30 cellular contexts compared by ENCODE assay signal in genomic region chr6:1716845-1717244, GRCh38.
"Had no signal": no experiment of that assay in that cellular context is flagged by ENCODE, and none has a peak within 500 bp of the region (broad histone marks: within the 10 kb centered on the region; RNA-seq: fewer than 3 reads in every experiment).

No MANE protein-coding gene starts in this region.

- H3K27ac Mint-ChIP-seq: activated CD4-positive, alpha-beta T cell treated with anti-CD3 and anti-CD28 coated beads for 36 hours; activated CD4-positive, alpha-beta T cell treated with anti-CD3 and anti-CD28 coated beads, Interleukin-2, amount 10 ng/mL, durations not matched to agents 7 days and 5 days; activated CD8-positive, alpha-beta T cell treated with anti-CD3 and anti-CD28 coated beads, Interleukin-2, amount 10 ng/mL, durations not matched to agents 7 days and 5 days; activated naive CD4-positive, alpha-beta T cell treated with anti-CD3 and anti-CD28 coated beads, Interleukin-2, amount 50 U/mL, for 24 hours; activated naive CD8-positive, alpha-beta T cell treated with anti-CD3 and anti-CD28 coated beads, Interleukin-2, amount 10 ng/mL, durations not matched to agents 7 days and 5 days; activated T-cell treated with anti-CD3 and anti-CD28 coated beads, Interleukin-2, amount 50 U/mL, for 24 hours; activated T-helper 2 cell treated with anti-CD3 and anti-CD28 coated beads, Interferon-gamma antibody, Interleukin-2, Interleukin-4, amounts not matched to agents 10 μg/mL and 5 μg/mL and 100 μg/mL, durations not matched to agents 14 hours and 24 hours and 36 hours; T-helper 1 cell treated with Interleukin-12 subunit alpha and Interleukin-12 subunit beta and Interleukin-4 antibody, amounts not matched to agents 30 μg/mL and 1 μg/mL, for 36 hours; T-helper 2 cell treated with Interferon-gamma antibody and Interleukin-4, amounts not matched to agents 5 μg/mL and 100 μg/mL, for 36 hours; WTC11 had no signal

- H3K27me3 Mint-ChIP-seq: activated CD4-positive, alpha-beta T cell treated with anti-CD3 and anti-CD28 coated beads for 36 hours; activated CD4-positive, alpha-beta T cell treated with anti-CD3 and anti-CD28 coated beads, Interleukin-2, amount 10 ng/mL, durations not matched to agents 7 days and 5 days; activated naive CD4-positive, alpha-beta T cell treated with anti-CD3 and anti-CD28 coated beads, Interleukin-2, amount 50 U/mL, for 24 hours; activated naive CD8-positive, alpha-beta T cell treated with anti-CD3 and anti-CD28 coated beads, Interleukin-2, amount 10 ng/mL, durations not matched to agents 7 days and 5 days; activated T-cell treated with anti-CD3 and anti-CD28 coated beads, Interleukin-2, amount 50 U/mL, for 24 hours had no signal

- H3K4me2 ChIP-seq: KMS-11, SK-N-SH had no signal

- H3K4me3 Mint-ChIP-seq: activated CD4-positive, alpha-beta T cell treated with anti-CD3 and anti-CD28 coated beads for 36 hours; activated CD4-positive, alpha-beta T cell treated with anti-CD3 and anti-CD28 coated beads, Interleukin-2, amount 10 ng/mL, durations not matched to agents 7 days and 5 days; activated CD8-positive, alpha-beta T cell treated with anti-CD3 and anti-CD28 coated beads, Interleukin-2, amount 10 ng/mL, durations not matched to agents 7 days and 5 days; activated naive CD4-positive, alpha-beta T cell treated with anti-CD3 and anti-CD28 coated beads, Interleukin-2, amount 50 U/mL, for 24 hours; activated naive CD8-positive, alpha-beta T cell treated with anti-CD3 and anti-CD28 coated beads, Interleukin-2, amount 10 ng/mL, durations not matched to agents 7 days and 5 days; activated T-cell treated with anti-CD3 and anti-CD28 coated beads, Interleukin-2, amount 50 U/mL, for 24 hours; T-helper 1 cell treated with Interleukin-12 subunit alpha and Interleukin-12 subunit beta and Interleukin-4 antibody, amounts not matched to agents 30 μg/mL and 1 μg/mL, for 36 hours; T-helper 2 cell treated with Interferon-gamma antibody and Interleukin-4, amounts not matched to agents 5 μg/mL and 100 μg/mL, for 36 hours; WTC11 had no signal

- H3K9me3 ChIP-seq: ascending aorta, SJSA1, SK-N-SH had no signal

- H3K27ac ChIP-seq: brain microvascular endothelial cell, KMS-11, SJSA1 had no signal

- H3K9me3 Mint-ChIP-seq: activated CD4-positive, alpha-beta T cell treated with anti-CD3 and anti-CD28 coated beads, Interleukin-2, amount 10 ng/mL, durations not matched to agents 7 days and 5 days; activated naive CD4-positive, alpha-beta T cell treated with anti-CD3 and anti-CD28 coated beads, Interleukin-2, amount 50 U/mL, for 24 hours; activated naive CD8-positive, alpha-beta T cell treated with anti-CD3 and anti-CD28 coated beads, Interleukin-2, amount 10 ng/mL, durations not matched to agents 7 days and 5 days; activated T-cell treated with anti-CD3 and anti-CD28 coated beads, Interleukin-2, amount 50 U/mL, for 24 hours; activated T-helper 2 cell treated with anti-CD3 and anti-CD28 coated beads, Interferon-gamma antibody, Interleukin-2, Interleukin-4, amounts not matched to agents 10 μg/mL and 5 μg/mL and 100 μg/mL, durations not matched to agents 14 hours and 24 hours and 36 hours; T-helper 1 cell treated with Interleukin-12 subunit alpha and Interleukin-12 subunit beta and Interleukin-4 antibody, amounts not matched to agents 30 μg/mL and 1 μg/mL, for 36 hours; T-helper 2 cell treated with Interferon-gamma antibody and Interleukin-4, amounts not matched to agents 5 μg/mL and 100 μg/mL, for 36 hours; WTC11 had no signal

- H3K9ac ChIP-seq: KMS-11, SK-N-SH had no signal

- H3K9me2 ChIP-seq: SK-N-SH had no signal

- ATAC-seq: activated CD4-positive, alpha-beta T cell treated with anti-CD3 and anti-CD28 coated beads for 36 hours; activated CD4-positive, CD25-positive, alpha-beta regulatory T cell treated with anti-CD3 and anti-CD28 coated beads, Interleukin-2, amount 50 U/mL, for 24 hours; activated CD8-positive, alpha-beta T cell treated with anti-CD3 and anti-CD28 coated beads, Interleukin-2, amount 10 ng/mL, durations not matched to agents 7 days and 5 days; Panc1; WTC11 had no signal

- H3K36me3 Mint-ChIP-seq: WTC11 had no signal

- H3K27me3 ChIP-seq: ascending aorta, brain microvascular endothelial cell, SJSA1 had no signal

- H3K4me1 Mint-ChIP-seq: activated CD4-positive, alpha-beta T cell treated with anti-CD3 and anti-CD28 coated beads for 36 hours; activated CD4-positive, alpha-beta T cell treated with anti-CD3 and anti-CD28 coated beads, Interleukin-2, amount 10 ng/mL, durations not matched to agents 7 days and 5 days; activated naive CD4-positive, alpha-beta T cell treated with anti-CD3 and anti-CD28 coated beads, Interleukin-2, amount 50 U/mL, for 24 hours; activated naive CD8-positive, alpha-beta T cell treated with anti-CD3 and anti-CD28 coated beads, Interleukin-2, amount 10 ng/mL, durations not matched to agents 7 days and 5 days had no signal

- DNase-seq: activated CD4-positive, alpha-beta T cell treated with anti-CD3 and anti-CD28 coated beads for 36 hours; activated CD4-positive, alpha-beta T cell treated with anti-CD3 and anti-CD28 coated beads, Interleukin-2, amount 10 ng/mL, durations not matched to agents 7 days and 5 days; activated CD4-positive, alpha-beta T cell treated with anti-CD3 and anti-CD28 coated beads, Interleukin-2, amount 50 U/mL, for 48 hours; activated gamma-delta T cell; activated naive CD4-positive, alpha-beta T cell treated with Interleukin-2 at 50 U/mL for 16 hours; activated naive CD8-positive, alpha-beta T cell treated with anti-CD3 and anti-CD28 coated beads, Interleukin-2, amount 10 ng/mL, durations not matched to agents 7 days and 5 days; activated T-cell treated with anti-CD3 and anti-CD28 coated beads, Interleukin-2, amount 50 U/mL, for 24 hours; amygdala; brain microvascular endothelial cell; central memory CD4-positive, alpha-beta T cell; NCI-H1105; NCI-H1417 treated with DMSO at 0.1 percent for 48 hours; NCI-H187 treated with DMSO at 0.1 percent for 48 hours; NCI-H2081; NCI-H2171 treated with DMSO at 0.1 percent for 48 hours; NCI-H2227 treated with DMSO at 0.1 percent for 48 hours; NCI-H524 treated with DMSO at 0.1 percent for 48 hours; SHP77; SK-N-SH had no signal

- H3K36me3 ChIP-seq: ascending aorta, brain microvascular endothelial cell, SJSA1 had no signal

- H3K4me3 ChIP-seq: ascending aorta, SJSA1 had no signal
